ENCODE assay signal across 11 cellular contexts in genomic region chr2:45637440-45637839, GRCh38. TPM values are rescaled to one million over a fixed set of nuclear protein-coding genes. Genes with fewer than 3 reads are reported as not detected.
A peak's percentile ranks its signal among the peaks of the same experiment; 100 is the strongest.
DNase-seq lines count a peak whose midpoint lies in the region; ATAC-seq and TF ChIP-seq lines count a peak whose summit lies in the region.
"Had no signal": no experiment of that assay in that cellular context is flagged by ENCODE, and none has a peak within 500 bp of the region (broad histone marks: within the 10 kb centered on the region; RNA-seq: fewer than 3 reads in every experiment).

No MANE protein-coding gene starts in this region.

- TF ChIP-seq POLR2A in GM18505 (IDR thresholded peaks at IDR 0.05; ENCODE audit: borderline replicate concordance, extremely low read depth, insufficient read depth, insufficient read length), result no peak

- H3K27me3 ChIP-seq in RWPE2 (ENCODE audit: insufficient read depth, poor library complexity, severe bottlenecking) (no peaks in the 10 kb centered on the region), right cardiac atrium (ENCODE audit: control insufficient read depth, insufficient read depth) (no peaks in the 10 kb centered on the region)

- TF ChIP-seq CTCF in RWPE2 (IDR thresholded peaks at IDR 0.05; ENCODE audit: poor library complexity, severe bottlenecking), result no peak
- TF ChIP-seq CTCF in nephron progenitor cell (IDR thresholded peaks at IDR 0.05), result no peak

- H3K27me3 Mint-ChIP-seq in nephron progenitor cell (ENCODE audit: low read depth, poor library complexity), result peaks cover 71% of the 10 kb centered on the region

- H3K9me3 ChIP-seq in RWPE2 (ENCODE audit: severe bottlenecking) (no peaks in the 10 kb centered on the region), right cardiac atrium (ENCODE audit: control insufficient read depth, low read length) (no peaks in the 10 kb centered on the region)
- H3K9me3 ChIP-seq: psoas muscle had no signal

- ATAC-seq in GM18505 (IDR thresholded peaks at IDR 0.05; ENCODE audit: unreplicated experiment), result peak; percentile 85
- peak; percentile 80 for ATAC-seq in HG02798 (IDR thresholded peaks at IDR 0.05; ENCODE audit: poor library complexity, unreplicated experiment)
- peak; percentile 27; the same call in 1 of the 3 replicates for ATAC-seq in RWPE2 (ENCODE audit: low read depth)
- no peak for ATAC-seq in right cardiac atrium
- no peak for ATAC-seq in GM21737 (IDR thresholded peaks at IDR 0.05; ENCODE audit: unreplicated experiment)
- ATAC-seq: psoas muscle had no signal

- no peaks in the 10 kb centered on the region for H3K4me1 ChIP-seq in RWPE2 (ENCODE audit: insufficient read depth, poor library complexity, severe bottlenecking)
- no peaks in the 10 kb centered on the region for H3K4me1 ChIP-seq in right cardiac atrium (ENCODE audit: control insufficient read depth, insufficient read depth, low read length)
- H3K4me1 ChIP-seq: psoas muscle had no signal

- H3K27ac Mint-ChIP-seq in nephron progenitor cell, result no peak overlapping the region

- no peaks in the 10 kb centered on the region for H3K4me1 Mint-ChIP-seq in nephron progenitor cell

- no peaks in the 10 kb centered on the region; the same call in 1 of the 2 replicates for H3K36me3 ChIP-seq in RWPE2 (ENCODE audit: low read depth)

- no peaks in the 10 kb centered on the region for H3K36me3 Mint-ChIP-seq in nephron progenitor cell (ENCODE audit: low read depth)

- H3K27ac ChIP-seq in RWPE2 (ENCODE audit: poor library complexity, severe bottlenecking), result no peak overlapping the region
- H3K27ac ChIP-seq in right cardiac atrium (ENCODE audit: low read length), result no peak overlapping the region
- H3K27ac ChIP-seq: psoas muscle had no signal

- intact Hi-C loops in right cardiac atrium (cut with DNase I), result no loop called here

- H3K4me3 ChIP-seq in RWPE2 (ENCODE audit: severe bottlenecking) (no peak overlapping the region), right cardiac atrium (ENCODE audit: low read length) (no peak overlapping the region)
- H3K4me3 ChIP-seq: psoas muscle had no signal

- WGBS in right cardiac atrium, result 85% methylated on average over 5 of the region's 5 CpGs

- H3K4me3 Mint-ChIP-seq in nephron progenitor cell, result no peak overlapping the region

- no peaks in the 10 kb centered on the region for H3K9me3 Mint-ChIP-seq in nephron progenitor cell

- DNase-seq in RWPE2 (ENCODE audit: low spot score) (no peak), kidney tubule cell (ENCODE audit: low spot score) (peak; percentile 87), nephron progenitor cell (no peak), Ammon's horn (ENCODE audit: low spot score) (no peak), right cardiac atrium (no peak)
- DNase-seq: anterior cingulate cortex, psoas muscle, T1000 had no signal

RNA-seq across cellular contexts. Expression of gene PRKCE, which starts 14.0 kb away (rescaled TPM):
- 10 to 100 TPM; 17.0 to 19.7 (median 19.1) TPM for total RNA-seq in right cardiac atrium
- polyA plus RNA-seq in right cardiac atrium, result 5.5 TPM

RNA-seq across cellular contexts. Expression of gene SRBD1, which starts 26.4 kb away (rescaled TPM):
- 10 to 100 TPM in 3 of 4 donors, 1 to 10 TPM in 1; 9.1 to 13.6 (median 13.1) TPM for total RNA-seq in right cardiac atrium
- 4.2 TPM for polyA plus RNA-seq in right cardiac atrium

Comparison
In these comparisons a context has a peak if more than half of its experiments do, and no peak if none do; other contexts are left out.
1. ATAC-seq: peak in GM18505 (single experiment), HG02798 (single experiment) and RWPE2 (single experiment); none in right cardiac atrium (0 of 2) and GM21737 (single experiment).